1 cellular context compared by ENCODE assay signal in genomic region chr16:89435051-89435450, GRCh38.
TF ChIP-seq lines count a peak whose summit lies in the region.

No MANE protein-coding gene starts in this region.

TF ChIP-seq in GM12878, 131 proteins besides CTCF, POLR2A, EP300 and RAD21 (continued from another document):
- TF ChIP-seq CREM (IDR thresholded peaks at IDR 0.05; ENCODE audit: low read depth) (no peak), HCFC1 (IDR thresholded peaks at IDR 0.05; ENCODE audit: low read length) (no peak), SMAD1 (IDR thresholded peaks at IDR 0.05; ENCODE audit: low read depth, partially characterized antibody) (no peak), ZNF622 (IDR thresholded peaks at IDR 0.05) (no peak), HSF1 (IDR thresholded peaks at IDR 0.05; ENCODE audit: low read depth, low read length) (no peak), CREB1 (IDR thresholded peaks at IDR 0.05; ENCODE audit: low read depth) (no peak)
